ENCODE assay signal across 9 cellular contexts in the genomic region with DNA sequence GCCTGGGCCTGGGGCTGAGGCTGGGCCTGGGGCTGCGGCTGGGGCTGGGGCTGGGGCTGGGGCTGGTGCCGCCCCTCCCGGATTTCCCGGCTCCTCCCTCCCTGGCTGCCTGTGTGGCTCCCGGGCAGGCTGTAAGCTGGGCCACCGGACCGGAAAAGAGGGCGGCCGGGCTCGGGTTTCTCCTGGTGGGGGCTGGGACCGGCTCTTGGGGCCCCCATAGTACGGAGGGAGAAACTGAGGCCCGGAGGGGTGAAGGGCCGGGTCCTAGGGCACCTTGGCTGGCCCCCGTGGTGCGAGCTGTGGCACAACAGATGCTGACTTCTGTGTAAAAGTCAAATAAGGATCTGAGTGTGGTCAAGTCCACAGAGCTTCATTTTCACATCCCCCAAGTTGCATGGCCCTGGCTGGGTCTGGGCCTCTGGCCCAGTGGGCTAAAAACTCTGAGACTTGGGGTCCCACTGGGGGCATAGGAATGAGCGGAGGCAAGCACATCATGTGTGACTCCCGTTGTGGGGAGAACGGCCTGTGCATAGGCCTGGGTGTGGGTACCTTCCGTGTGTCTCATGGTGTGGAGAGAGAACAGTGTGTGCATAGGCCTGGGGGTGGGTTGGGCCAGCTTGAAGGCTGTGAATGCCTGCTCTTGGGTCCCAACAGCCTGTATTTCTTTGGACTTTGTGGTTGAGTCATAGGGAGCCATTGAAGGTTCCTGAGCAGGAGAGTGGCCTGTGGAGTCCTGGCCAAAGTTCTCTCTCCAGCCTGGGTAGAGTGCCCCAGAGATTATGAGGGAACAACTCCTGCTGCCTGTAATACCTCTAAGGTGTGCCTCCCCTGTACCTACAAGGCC.
A peak's percentile ranks its signal among the peaks of the same experiment; 100 is the strongest.
DNase-seq lines count a peak whose midpoint lies in the region; ATAC-seq and TF ChIP-seq lines count a peak whose summit lies in the region.
"Had no signal": no experiment of that assay in that cellular context is flagged by ENCODE, and none has a peak within 500 bp of the region (broad histone marks: within the 10 kb centered on the region; RNA-seq: fewer than 3 reads in every experiment).

No MANE protein-coding gene starts in this region.

- H3K4me3 Mint-ChIP-seq in CD4-positive, alpha-beta memory T cell, result peak overlapping the region in 6 of 8 donors; percentile 1 to 63 (median 38)

- peak overlapping the region; percentile 24 for H2BK120ac ChIP-seq in neuronal stem cell (ENCODE audit: low read depth, low read length)

- H3K27me3 Mint-ChIP-seq in CD4-positive, alpha-beta memory T cell, result peaks cover 16 to 29% of the 10 kb centered on the region in 2 donors

- H3K27me3 ChIP-seq in CD4-positive, alpha-beta memory T cell (ENCODE audit: insufficient read depth, low read length), result no peaks in the 10 kb centered on the region
- no peaks in the 10 kb centered on the region for H3K27me3 ChIP-seq in esophagus muscularis mucosa
- peaks cover 0 to 11% (median 0%) of the 10 kb centered on the region in 3 experiments for H3K27me3 ChIP-seq in neuronal stem cell (ENCODE audit: control insufficient read depth in 3 of 3, insufficient read depth in 3 of 3, low read depth in 1 of 3, low read length in 3 of 3)

- no peaks in the 10 kb centered on the region for H3K36me3 Mint-ChIP-seq in CD4-positive, alpha-beta memory T cell

- H3K9ac ChIP-seq in neuronal stem cell (ENCODE audit: low read depth, low read length, poor library complexity), result peak overlapping the region; percentile 30

- H3K18ac ChIP-seq in neuronal stem cell (ENCODE audit: low read length), result peak overlapping the region; percentile 97

- peak overlapping the region; percentile 98 for H3K4me2 ChIP-seq in neuronal stem cell (ENCODE audit: insufficient read depth, low read length, poor library complexity, severe bottlenecking)

- H2BK5ac ChIP-seq in neuronal stem cell (ENCODE audit: low read length), result peak overlapping the region; percentile 84

- CTCF ChIA-PET in CD4-positive, alpha-beta memory T cell (lab: Charles Lee; ENCODE audit: partially characterized antibody), result no interaction called here

- H3K9me3 Mint-ChIP-seq in CD4-positive, alpha-beta memory T cell, result peaks cover 0 to 2% (median 0%) of the 10 kb centered on the region in 8 donors

- 28% methylated on average over 7 of the region's 20 CpGs for WGBS in esophagus muscularis mucosa
- no CpG with 5 or more reads among the region's 20 CpGs for WGBS in neuronal stem cell (ENCODE audit: extremely low coverage in 2 of 2, insufficient read length in 2 of 2, insufficient replicate concordance in 1 of 2), 2 donors

- peak overlapping the region; percentile 93 for H2AK5ac ChIP-seq in neuronal stem cell (ENCODE audit: low read depth, low read length)

- peak overlapping the region; percentile 90 for H2BK15ac ChIP-seq in neuronal stem cell (ENCODE audit: low read length)

- TF ChIP-seq EP300 in esophagus muscularis mucosa (IDR thresholded peaks at IDR 0.05), result no peak

- peak overlapping the region; percentile 88 for H2BK12ac ChIP-seq in neuronal stem cell (ENCODE audit: low read length)

- H3K4me1 Mint-ChIP-seq in CD4-positive, alpha-beta memory T cell, result peaks cover 0 to 7% (median 3%) of the 10 kb centered on the region in 4 donors

- no peak overlapping the region for H4K91ac ChIP-seq in neuronal stem cell (ENCODE audit: low read depth, low read length, poor library complexity)

- POLR2A ChIA-PET in CD4-positive, alpha-beta memory T cell (lab: Charles Lee; ENCODE audit: partially characterized antibody), result no interaction called here

- peak; percentile 50 for ATAC-seq in HG03135 (IDR thresholded peaks at IDR 0.05; ENCODE audit: unreplicated experiment)
- no peak for ATAC-seq in GM21390 (IDR thresholded peaks at IDR 0.05; ENCODE audit: unreplicated experiment)

- intact Hi-C loops in CD4-positive, alpha-beta memory T cell (cut with micrococcal nuclease), result no loop called here
- intact Hi-C loops in esophagus muscularis mucosa (cut with DNase I), result no loop called here

- H3K14ac ChIP-seq in neuronal stem cell (ENCODE audit: low read length), result no peak overlapping the region

- no peak overlapping the region for H3K23ac ChIP-seq in neuronal stem cell (ENCODE audit: low read depth, low read length, poor library complexity)

- no peak overlapping the region for H3K4ac ChIP-seq in neuronal stem cell (ENCODE audit: low read length)

- H3K36me3 ChIP-seq in CD4-positive, alpha-beta memory T cell (ENCODE audit: insufficient read depth, low read length), result no peaks in the 10 kb centered on the region
- H3K36me3 ChIP-seq in esophagus muscularis mucosa, result no peaks in the 10 kb centered on the region
- no peaks in the 10 kb centered on the region for H3K36me3 ChIP-seq in neuronal stem cell (replicated peaks in 1 of 2; ENCODE audit: control insufficient read depth in 2 of 2, insufficient read depth in 2 of 2, low read length in 2 of 2)

- H2AFZ ChIP-seq in neuronal stem cell (ENCODE audit: low read length), result peak overlapping the region; percentile 77

- H4K8ac ChIP-seq in neuronal stem cell (ENCODE audit: low read depth, low read length), result no peak overlapping the region

- no peak for TF ChIP-seq CTCF in esophagus muscularis mucosa (IDR thresholded peaks at IDR 0.05)

- no peak for DNase-seq in CD4-positive, alpha-beta memory T cell
- DNase-seq in esophagus muscularis mucosa (ENCODE audit: extremely low spot score), result no peak
- no peak for DNase-seq in neuronal stem cell (ENCODE audit: low spot score)
- DNase-seq in NCI-H146 treated with DMSO at 0.1 percent for 48 hours (lab: John Stamatoyannopoulos, UW; ENCODE audit: unreplicated experiment), result no peak
- no peak for DNase-seq in NCI-H524 (lab: John Stamatoyannopoulos, UW)
- no peak for DNase-seq in midbrain (lab: John Stamatoyannopoulos, UW)

- H3K9me3 ChIP-seq in CD4-positive, alpha-beta memory T cell (ENCODE audit: control insufficient read depth in 1 of 2, low read length in 2 of 2), result no peaks in the 10 kb centered on the region
- H3K9me3 ChIP-seq in esophagus muscularis mucosa (no peaks in the 10 kb centered on the region), neuronal stem cell (replicated peaks in 1 of 2; ENCODE audit: control insufficient read depth in 2 of 2, insufficient read depth in 1 of 2, low read depth in 1 of 2, low read length in 2 of 2) (no peaks in the 10 kb centered on the region)

- H3K4me3 ChIP-seq in CD4-positive, alpha-beta memory T cell (ENCODE audit: low read length in 2 of 2), result no peak overlapping the region
- H3K4me3 ChIP-seq in esophagus muscularis mucosa (peak overlapping the region; percentile 50 to 63 (median 52)), neuronal stem cell (ENCODE audit: low read length in 2 of 2) (peak overlapping the region; percentile 17 to 39)

- H3K27ac Mint-ChIP-seq in CD4-positive, alpha-beta memory T cell, result no peak overlapping the region
- H3K27ac Mint-ChIP-seq: IgD-negative memory B cell had no signal

- H3K27ac ChIP-seq in CD4-positive, alpha-beta memory T cell (ENCODE audit: low read depth, low read length), result no peak overlapping the region
- H3K27ac ChIP-seq in esophagus muscularis mucosa (replicated peaks in 1 of 4) (peak overlapping the region; percentile 69 to 83 (median 76)), neuronal stem cell (replicated peaks; ENCODE audit: low read length) (no peak overlapping the region)

- peaks cover 2% of the 10 kb centered on the region for H3K79me1 ChIP-seq in neuronal stem cell (ENCODE audit: low read depth, low read length)

- no peaks in the 10 kb centered on the region for H3K4me1 ChIP-seq in CD4-positive, alpha-beta memory T cell (ENCODE audit: insufficient read depth, low read length)
- peaks cover 42 to 84% (median 76%) of the 10 kb centered on the region in 4 donors for H3K4me1 ChIP-seq in esophagus muscularis mucosa
- peaks cover 20 to 28% of the 10 kb centered on the region in 2 donors for H3K4me1 ChIP-seq in neuronal stem cell (ENCODE audit: control insufficient read depth in 2 of 2, insufficient read depth in 1 of 2, low read depth in 1 of 2, low read length in 2 of 2)

- no peak for TF ChIP-seq POLR2A in esophagus muscularis mucosa (IDR thresholded peaks at IDR 0.05; ENCODE audit: low read depth)

Comparison
In these comparisons a context has a peak if more than half of its experiments do, and no peak if none do; other contexts are left out.
1. H3K27ac ChIP-seq: peak in esophagus muscularis mucosa (4 of 4); none in CD4-positive, alpha-beta memory T cell (single experiment) and neuronal stem cell (single experiment).
2. H3K4me3 ChIP-seq: peak in esophagus muscularis mucosa (4 of 4) and neuronal stem cell (2 of 2); none in CD4-positive, alpha-beta memory T cell (0 of 2).